1 cellular context compared by ENCODE assay signal in genomic region chr6:148747493-148748160, GRCh38.
A peak's percentile ranks its signal among the peaks of the same experiment; 100 is the strongest.
TF ChIP-seq lines count a peak whose summit lies in the region.

No MANE protein-coding gene starts in this region.

TF ChIP-seq in HEK293, 187 proteins besides CTCF, POLR2A, EP300 and RAD21 (continued from another document and continues in another):
- TF ChIP-seq BCL6B (tag by site-specific recombination; IDR thresholded peaks at IDR 0.05) (no peak), ZNF350 (tag by site-specific recombination; IDR thresholded peaks at IDR 0.05) (no peak), ZNF704 (tag by site-specific recombination; IDR thresholded peaks at IDR 0.05) (no peak), ZNF155 (tag by site-specific recombination; IDR thresholded peaks at IDR 0.05) (no peak), ELK4 (IDR thresholded peaks at IDR 0.05; ENCODE audit: borderline replicate concordance, low read depth, low read length) (no peak), TSHZ1 (tag by site-specific recombination; IDR thresholded peaks at IDR 0.05; ENCODE audit: borderline replicate concordance) (no peak; the same call in 1 of the 2 replicates), ZFP69B (tag by site-specific recombination; IDR thresholded peaks at IDR 0.05) (no peak), REPIN1 (tag by site-specific recombination; IDR thresholded peaks at IDR 0.05; ENCODE audit: low read depth) (no peak), ZNF311 (tag by site-specific recombination; IDR thresholded peaks at IDR 0.05; ENCODE audit: borderline replicate concordance) (no peak), ZNF791 (tag by site-specific recombination; IDR thresholded peaks at IDR 0.05) (no peak), ZNF558 (tag by site-specific recombination; IDR thresholded peaks at IDR 0.05) (no peak), ZNF274 (IDR thresholded peaks at IDR 0.05; ENCODE audit: low read length) (no peak), ZNF274 (tag by site-specific recombination; IDR thresholded peaks at IDR 0.05; ENCODE audit: borderline replicate concordance) (no peak), ZNF23 (tag by site-specific recombination; IDR thresholded peaks at IDR 0.05; ENCODE audit: borderline replicate concordance) (no peak), ZNF707 (tag by site-specific recombination; IDR thresholded peaks at IDR 0.05) (no peak), TRIM28 (IDR thresholded peaks at IDR 0.05; ENCODE audit: borderline replicate concordance, low read length) (no peak), HOXA7 (CRISPR knock-in tag; IDR thresholded peaks at IDR 0.05; ENCODE audit: borderline replicate concordance) (no peak), MEIS1 (CRISPR knock-in tag; IDR thresholded peaks at IDR 0.05; ENCODE audit: borderline replicate concordance) (no peak), ZNF302 (tag by site-specific recombination; IDR thresholded peaks at IDR 0.05; ENCODE audit: low read depth) (no peak), ZNF830 (tag by site-specific recombination; IDR thresholded peaks at IDR 0.05; ENCODE audit: low read depth) (no peak), ZNF624 (tag by site-specific recombination; IDR thresholded peaks at IDR 0.05) (no peak), BCL11B (tag by site-specific recombination; IDR thresholded peaks at IDR 0.05; ENCODE audit: low read depth) (no peak), RBAK (tag by site-specific recombination; IDR thresholded peaks at IDR 0.05) (no peak), ZNF843 (tag by site-specific recombination; IDR thresholded peaks at IDR 0.05) (peak; percentile 25; the same call in 1 of the 2 replicates), ZNF837 (tag by site-specific recombination; IDR thresholded peaks at IDR 0.05) (no peak), SP2 (tag by site-specific recombination; IDR thresholded peaks at IDR 0.05) (peak; percentile 60), KLF10 (tag by site-specific recombination; IDR thresholded peaks at IDR 0.05) (no peak), ZNF146 (tag by site-specific recombination; IDR thresholded peaks at IDR 0.05) (peak; percentile 6; the same call in 1 of the 2 replicates), ZNF571 (tag by site-specific recombination; IDR thresholded peaks at IDR 0.05) (no peak), FEZF1 (tag by site-specific recombination; IDR thresholded peaks at IDR 0.05) (no peak), ZNF157 (tag by site-specific recombination; IDR thresholded peaks at IDR 0.05) (no peak), ZBTB1 (tag by site-specific recombination; IDR thresholded peaks at IDR 0.05) (no peak), ZNF202 (tag by site-specific recombination; IDR thresholded peaks at IDR 0.05; ENCODE audit: borderline replicate concordance) (no peak), GLI2 (tag by site-specific recombination; IDR thresholded peaks at IDR 0.05; ENCODE audit: borderline replicate concordance, low read depth) (no peak), ZNF221 (tag by site-specific recombination; IDR thresholded peaks at IDR 0.05; ENCODE audit: borderline replicate concordance) (no peak), ZNF521 (tag by site-specific recombination; IDR thresholded peaks at IDR 0.05) (no peak), ZNF626 (tag by site-specific recombination; IDR thresholded peaks at IDR 0.05) (no peak), ZBTB17 (tag by site-specific recombination; IDR thresholded peaks at IDR 0.05) (no peak; the same call in 1 of the 2 replicates), ZNF112 (tag by site-specific recombination; IDR thresholded peaks at IDR 0.05) (no peak), ZNF518A (tag by site-specific recombination; conservative IDR thresholded peaks at IDR 0.05; ENCODE audit: low read depth) (no peak), ATF2 (tag by site-specific recombination; IDR thresholded peaks at IDR 0.05; ENCODE audit: low read depth) (no peak)
- TF ChIP-seq, protein P1, sequence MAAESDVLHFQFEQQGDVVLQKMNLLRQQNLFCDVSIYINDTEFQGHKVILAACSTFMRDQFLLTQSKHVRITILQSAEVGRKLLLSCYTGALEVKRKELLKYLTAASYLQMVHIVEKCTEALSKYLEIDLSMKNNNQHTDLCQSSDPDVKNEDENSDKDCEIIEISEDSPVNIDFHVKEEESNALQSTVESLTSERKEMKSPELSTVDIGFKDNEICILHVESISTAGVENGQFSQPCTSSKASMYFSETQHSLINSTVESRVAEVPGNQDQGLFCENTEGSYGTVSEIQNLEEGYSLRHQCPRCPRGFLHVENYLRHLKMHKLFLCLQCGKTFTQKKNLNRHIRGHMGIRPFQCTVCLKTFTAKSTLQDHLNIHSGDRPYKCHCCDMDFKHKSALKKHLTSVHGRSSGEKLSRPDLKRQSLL (tag by site-specific recombination; IDR thresholded peaks at IDR 0.05), result no peak
- TF ChIP-seq, protein P2, sequence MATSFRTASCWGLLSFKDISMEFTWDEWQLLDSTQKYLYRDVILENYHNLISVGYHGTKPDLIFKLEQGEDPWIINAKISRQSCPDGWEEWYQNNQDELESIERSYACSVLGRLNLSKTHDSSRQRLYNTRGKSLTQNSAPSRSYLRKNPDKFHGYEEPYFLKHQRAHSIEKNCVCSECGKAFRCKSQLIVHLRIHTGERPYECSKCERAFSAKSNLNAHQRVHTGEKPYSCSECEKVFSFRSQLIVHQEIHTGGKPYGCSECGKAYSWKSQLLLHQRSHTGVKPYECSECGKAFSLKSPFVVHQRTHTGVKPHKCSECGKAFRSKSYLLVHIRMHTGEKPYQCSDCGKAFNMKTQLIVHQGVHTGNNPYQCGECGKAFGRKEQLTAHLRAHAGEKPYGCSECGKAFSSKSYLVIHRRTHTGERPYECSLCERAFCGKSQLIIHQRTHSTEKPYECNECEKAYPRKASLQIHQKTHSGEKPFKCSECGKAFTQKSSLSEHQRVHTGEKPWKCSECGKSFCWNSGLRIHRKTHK (tag by site-specific recombination; IDR thresholded peaks at IDR 0.05), result no peak
- TF ChIP-seq, protein P3, sequence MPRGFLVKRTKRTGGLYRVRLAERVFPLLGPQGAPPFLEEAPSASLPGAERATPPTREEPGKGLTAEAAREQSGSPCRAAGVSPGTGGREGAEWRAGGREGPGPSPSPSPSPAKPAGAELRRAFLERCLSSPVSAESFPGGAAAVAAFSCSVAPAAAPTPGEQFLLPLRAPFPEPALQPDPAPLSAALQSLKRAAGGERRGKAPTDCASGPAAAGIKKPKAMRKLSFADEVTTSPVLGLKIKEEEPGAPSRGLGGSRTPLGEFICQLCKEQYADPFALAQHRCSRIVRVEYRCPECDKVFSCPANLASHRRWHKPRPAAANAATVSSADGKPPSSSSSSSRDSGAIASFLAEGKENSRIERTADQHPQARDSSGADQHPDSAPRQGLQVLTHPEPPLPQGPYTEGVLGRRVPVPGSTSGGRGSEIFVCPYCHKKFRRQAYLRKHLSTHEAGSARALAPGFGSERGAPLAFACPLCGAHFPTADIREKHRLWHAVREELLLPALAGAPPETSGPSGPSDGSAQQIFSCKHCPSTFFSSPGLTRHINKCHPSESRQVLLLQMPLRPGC (tag by site-specific recombination; IDR thresholded peaks at IDR 0.05), result no peak; the same call in 1 of the 2 replicates
